Comparison of ENCODE assay signal across 8 cellular contexts in genomic region chr9:114397848-114398605, GRCh38. TPM values are rescaled to one million over a fixed set of nuclear protein-coding genes. Genes with fewer than 3 reads are reported as not detected.
DNase-seq lines count a peak whose midpoint lies in the region; ATAC-seq, FAIRE-seq and TF ChIP-seq lines count a peak whose summit lies in the region.

No MANE protein-coding gene starts in this region.

- peak overlapping the region; percentile 86 to 97 (median 94) for H3K4me3 Mint-ChIP-seq in IgD-negative memory B cell
- H3K4me3 Mint-ChIP-seq in activated T-helper 1 cell treated with anti-CD3 and anti-CD28 coated beads, Interleukin-12 subunit alpha, Interleukin-12 subunit beta, Interleukin-2, Interleukin-4 antibody, amounts not matched to agents 30 ng/mL and 10 ng/mL and 1 ng/mL, durations not matched to agents 14 hours and 24 hours and 36 hours = peak overlapping the region; percentile 97
- H3K4me3 Mint-ChIP-seq in naive thymus-derived CD8-positive, alpha-beta T cell = peak overlapping the region; percentile 93 to 99 (median 98)
- peak overlapping the region; percentile 88 to 93 for H3K4me3 Mint-ChIP-seq in stimulated activated naive B cell treated with anti-CD40 and anti-IgM and Interleukin-4, amounts not matched to agents 10 μg/mL and 1 μg/mL and 100 μg/mL, for 72 hours

- H3K27me3 Mint-ChIP-seq in IgD-negative memory B cell = peaks cover 2% of the 10 kb centered on the region
- H3K27me3 Mint-ChIP-seq in activated T-helper 1 cell treated with anti-CD3 and anti-CD28 coated beads, Interleukin-12 subunit alpha, Interleukin-12 subunit beta, Interleukin-2, Interleukin-4 antibody, amounts not matched to agents 30 ng/mL and 10 ng/mL and 1 ng/mL, durations not matched to agents 14 hours and 24 hours and 36 hours (ENCODE audit: insufficient read depth) = peaks cover 3% of the 10 kb centered on the region
- H3K27me3 Mint-ChIP-seq in naive thymus-derived CD8-positive, alpha-beta T cell = no peaks in the 10 kb centered on the region
- H3K27me3 Mint-ChIP-seq in stimulated activated naive B cell treated with anti-CD40 and anti-IgM and Interleukin-4, amounts not matched to agents 10 μg/mL and 1 μg/mL and 100 μg/mL, for 72 hours = no peaks in the 10 kb centered on the region

- POLR2A ChIA-PET in naive thymus-derived CD8-positive, alpha-beta T cell (lab: Charles Lee) = interaction anchor here (0.6 to 34.1 kb wide), 6 partner anchors 13 to 107 kb away, joined by 3 to 1589 read pairs (median 5); partner anchors contain the start of gene AKNA

- peak overlapping the region; percentile 94 to 99 (median 97) for H3K27ac Mint-ChIP-seq in IgD-negative memory B cell
- peak overlapping the region; percentile 86 for H3K27ac Mint-ChIP-seq in activated T-helper 1 cell treated with anti-CD3 and anti-CD28 coated beads, Interleukin-12 subunit alpha, Interleukin-12 subunit beta, Interleukin-2, Interleukin-4 antibody, amounts not matched to agents 30 ng/mL and 10 ng/mL and 1 ng/mL, durations not matched to agents 14 hours and 24 hours and 36 hours
- H3K27ac Mint-ChIP-seq in naive thymus-derived CD8-positive, alpha-beta T cell = peak overlapping the region; percentile 96 to 100 (median 99)
- peak overlapping the region; percentile 94 for H3K27ac Mint-ChIP-seq in stimulated activated naive B cell treated with anti-CD40 and anti-IgM and Interleukin-4, amounts not matched to agents 10 μg/mL and 1 μg/mL and 100 μg/mL, for 72 hours

- intact Hi-C loops in activated T-helper 1 cell treated with anti-CD3 and anti-CD28 coated beads, Interleukin-12 subunit alpha, Interleukin-12 subunit beta, Interleukin-2, Interleukin-4 antibody, amounts not matched to agents 30 ng/mL and 10 ng/mL and 1 ng/mL, durations not matched to agents 14 hours and 24 hours and 36 hours (cut with micrococcal nuclease) = loop anchor here (1.0 to 5.0 kb wide), 8 partner anchors 10 to 559 kb away; partner anchors contain the start of genes ATP6V1G1, COL27A1 and WHRN

- H3K36me3 Mint-ChIP-seq in IgD-negative memory B cell = peaks cover 9% of the 10 kb centered on the region
- peaks cover 20% of the 10 kb centered on the region for H3K36me3 Mint-ChIP-seq in activated T-helper 1 cell treated with anti-CD3 and anti-CD28 coated beads, Interleukin-12 subunit alpha, Interleukin-12 subunit beta, Interleukin-2, Interleukin-4 antibody, amounts not matched to agents 30 ng/mL and 10 ng/mL and 1 ng/mL, durations not matched to agents 14 hours and 24 hours and 36 hours (ENCODE audit: low read depth)
- no peaks in the 10 kb centered on the region for H3K36me3 Mint-ChIP-seq in naive thymus-derived CD8-positive, alpha-beta T cell
- H3K36me3 Mint-ChIP-seq in stimulated activated naive B cell treated with anti-CD40 and anti-IgM and Interleukin-4, amounts not matched to agents 10 μg/mL and 1 μg/mL and 100 μg/mL, for 72 hours = peaks cover 11 to 28% of the 10 kb centered on the region in 2 donors

- peak overlapping the region; percentile 79 for H3K4me3 ChIP-seq in fibroblast of mammary gland (ENCODE audit: control insufficient read depth, low read depth, low read length)

- peaks cover 23 to 36% (median 33%) of the 10 kb centered on the region in 3 donors for H3K4me1 Mint-ChIP-seq in IgD-negative memory B cell
- peaks cover 46% of the 10 kb centered on the region for H3K4me1 Mint-ChIP-seq in activated T-helper 1 cell treated with anti-CD3 and anti-CD28 coated beads, Interleukin-12 subunit alpha, Interleukin-12 subunit beta, Interleukin-2, Interleukin-4 antibody, amounts not matched to agents 30 ng/mL and 10 ng/mL and 1 ng/mL, durations not matched to agents 14 hours and 24 hours and 36 hours (ENCODE audit: low read depth)
- peaks cover 24 to 54% (median 48%) of the 10 kb centered on the region in 4 donors for H3K4me1 Mint-ChIP-seq in naive thymus-derived CD8-positive, alpha-beta T cell
- H3K4me1 Mint-ChIP-seq in stimulated activated naive B cell treated with anti-CD40 and anti-IgM and Interleukin-4, amounts not matched to agents 10 μg/mL and 1 μg/mL and 100 μg/mL, for 72 hours = peaks cover 29 to 52% of the 10 kb centered on the region in 2 donors

- TF ChIP-seq CTCF in fibroblast of mammary gland (conservative IDR thresholded peaks at IDR 0.05; ENCODE audit: control insufficient read depth, insufficient read depth, low read depth, low read length) = no peak

- FAIRE-seq in RCC 7860 (lab: Jason Lieb, UNC) = no peak

- H3K9me3 Mint-ChIP-seq in IgD-negative memory B cell = no peaks in the 10 kb centered on the region
- no peaks in the 10 kb centered on the region for H3K9me3 Mint-ChIP-seq in activated T-helper 1 cell treated with anti-CD3 and anti-CD28 coated beads, Interleukin-12 subunit alpha, Interleukin-12 subunit beta, Interleukin-2, Interleukin-4 antibody, amounts not matched to agents 30 ng/mL and 10 ng/mL and 1 ng/mL, durations not matched to agents 14 hours and 24 hours and 36 hours
- no peaks in the 10 kb centered on the region for H3K9me3 Mint-ChIP-seq in naive thymus-derived CD8-positive, alpha-beta T cell
- H3K9me3 Mint-ChIP-seq in stimulated activated naive B cell treated with anti-CD40 and anti-IgM and Interleukin-4, amounts not matched to agents 10 μg/mL and 1 μg/mL and 100 μg/mL, for 72 hours = no peaks in the 10 kb centered on the region

- ATAC-seq in GM21619 (IDR thresholded peaks at IDR 0.05; ENCODE audit: unreplicated experiment) = peak; percentile 72
- peak; percentile 81 to 86 for ATAC-seq in naive thymus-derived CD8-positive, alpha-beta T cell
- ATAC-seq in stimulated activated naive B cell treated with anti-CD40 and anti-IgM and Interleukin-4, amounts not matched to agents 10 μg/mL and 1 μg/mL and 100 μg/mL, for 72 hours (replicated peaks) = peak; percentile 87 to 89

- DNase-seq in DMS153 treated with DMSO at 0.1 percent for 48 hours (lab: John Stamatoyannopoulos, UW; ENCODE audit: unreplicated experiment) (peak; percentile 78), RCC 7860 (ENCODE audit: low spot score) (peak; percentile 82), fibroblast of mammary gland (ENCODE audit: low read depth) (peak; percentile 80)
- DNase-seq in activated T-helper 1 cell treated with anti-CD3 and anti-CD28 coated beads, Interleukin-12 subunit alpha, Interleukin-12 subunit beta, Interleukin-2, Interleukin-4 antibody, amounts not matched to agents 30 ng/mL and 10 ng/mL and 1 ng/mL, durations not matched to agents 14 hours and 24 hours and 36 hours (ENCODE audit: low spot score) = peak; percentile 94
- peak; percentile 93 to 97 (median 95) for DNase-seq in naive thymus-derived CD8-positive, alpha-beta T cell
- DNase-seq in stimulated activated naive B cell treated with anti-CD40 and anti-IgM and Interleukin-4, amounts not matched to agents 10 μg/mL and 1 μg/mL and 100 μg/mL, for 72 hours = peak; percentile 91

RNA-seq across cellular contexts. Expression of gene AKNA, which starts 10.2 kb away (rescaled TPM):
- polyA plus RNA-seq in IgD-negative memory B cell = 25.4 TPM
- total RNA-seq in activated T-helper 1 cell treated with anti-CD3 and anti-CD28 coated beads, Interleukin-12 subunit alpha, Interleukin-12 subunit beta, Interleukin-2, Interleukin-4 antibody, amounts not matched to agents 30 ng/mL and 10 ng/mL and 1 ng/mL, durations not matched to agents 14 hours and 24 hours and 36 hours = 178 and 182 TPM in 2 replicates
- total RNA-seq in naive thymus-derived CD8-positive, alpha-beta T cell = 100 to 1,000 TPM; 425 to 430 TPM
- polyA plus RNA-seq in naive thymus-derived CD8-positive, alpha-beta T cell = 10 to 100 TPM; 12.7 to 31.6 (median 21.3) TPM

Comparison
In these comparisons a context has a peak if more than half of its experiments do, and no peak if none do; other contexts are left out.
1. Peak in every context shown above with its lines: DNase-seq, ATAC-seq and H3K4me3 ChIP-seq.